8 cellular contexts compared by ENCODE assay signal in genomic region chr15:85794598-85795319, GRCh38. TPM values are rescaled to one million over a fixed set of nuclear protein-coding genes. Genes with fewer than 3 reads are reported as not detected.
A peak's percentile ranks its signal among the peaks of the same experiment; 100 is the strongest.
DNase-seq lines count a peak whose midpoint lies in the region; ATAC-seq and TF ChIP-seq lines count a peak whose summit lies in the region.

TSS of gene KLHL25 (minus strand) at chr15:85794925. CDS start at chr15:85769810, 25,115 bp downstream.

- TF ChIP-seq CTCF in fibroblast of pulmonary artery (IDR thresholded peaks at IDR 0.05; ENCODE audit: low read length, missing control alignments) = no peak

- H3K9me3 Mint-ChIP-seq in activated T-helper 2 cell treated with anti-CD3 and anti-CD28 coated beads, Interferon-gamma antibody, Interleukin-2, Interleukin-4, amounts not matched to agents 10 μg/mL and 5 μg/mL and 100 μg/mL, durations not matched to agents 14 hours and 24 hours and 36 hours = no peaks in the 10 kb centered on the region
- H3K9me3 Mint-ChIP-seq in natural killer cell treated with Interleukin-12 subunit alpha and Interleukin-12 subunit beta and Interleukin-15 and Interleukin-18, amount 100 ng/mL, for 72 hours = no peaks in the 10 kb centered on the region

- H3K27me3 Mint-ChIP-seq in activated T-helper 2 cell treated with anti-CD3 and anti-CD28 coated beads, Interferon-gamma antibody, Interleukin-2, Interleukin-4, amounts not matched to agents 10 μg/mL and 5 μg/mL and 100 μg/mL, durations not matched to agents 14 hours and 24 hours and 36 hours (ENCODE audit: low read depth) = no peaks in the 10 kb centered on the region
- H3K27me3 Mint-ChIP-seq in natural killer cell treated with Interleukin-12 subunit alpha and Interleukin-12 subunit beta and Interleukin-15 and Interleukin-18, amount 100 ng/mL, for 72 hours = peaks cover 9 to 11% of the 10 kb centered on the region in 2 donors

- H3K4me3 ChIP-seq in fibroblast of pulmonary artery (replicated peaks; ENCODE audit: low read depth, low read length) = peak within 1 kb of the TSS; percentile 70

- peak; percentile 97 to 99 for ATAC-seq in natural killer cell treated with Interleukin-12 subunit alpha and Interleukin-12 subunit beta and Interleukin-15 and Interleukin-18, amount 100 ng/mL, for 72 hours

- H3K27ac Mint-ChIP-seq in activated T-helper 2 cell treated with anti-CD3 and anti-CD28 coated beads, Interferon-gamma antibody, Interleukin-2, Interleukin-4, amounts not matched to agents 10 μg/mL and 5 μg/mL and 100 μg/mL, durations not matched to agents 14 hours and 24 hours and 36 hours = peak within 1 kb of the TSS; percentile 82
- H3K27ac Mint-ChIP-seq in natural killer cell treated with Interleukin-12 subunit alpha and Interleukin-12 subunit beta and Interleukin-15 and Interleukin-18, amount 100 ng/mL, for 72 hours = peak within 1 kb of the TSS; percentile 21 to 84

- intact Hi-C loops in activated T-helper 2 cell treated with anti-CD3 and anti-CD28 coated beads, Interferon-gamma antibody, Interleukin-2, Interleukin-4, amounts not matched to agents 10 μg/mL and 5 μg/mL and 100 μg/mL, durations not matched to agents 14 hours and 24 hours and 36 hours (cut with micrococcal nuclease) = loop anchor here (2.0 to 5.0 kb wide), 3 partner anchors 46 to 177 kb away; no protein-coding TSS in a partner anchor

- peak within 1 kb of the TSS; percentile 89 for H3K4me3 Mint-ChIP-seq in activated T-helper 2 cell treated with anti-CD3 and anti-CD28 coated beads, Interferon-gamma antibody, Interleukin-2, Interleukin-4, amounts not matched to agents 10 μg/mL and 5 μg/mL and 100 μg/mL, durations not matched to agents 14 hours and 24 hours and 36 hours (ENCODE audit: low read depth)
- H3K4me3 Mint-ChIP-seq in natural killer cell treated with Interleukin-12 subunit alpha and Interleukin-12 subunit beta and Interleukin-15 and Interleukin-18, amount 100 ng/mL, for 72 hours = peak within 1 kb of the TSS; percentile 92

- H3K4me1 Mint-ChIP-seq in activated T-helper 2 cell treated with anti-CD3 and anti-CD28 coated beads, Interferon-gamma antibody, Interleukin-2, Interleukin-4, amounts not matched to agents 10 μg/mL and 5 μg/mL and 100 μg/mL, durations not matched to agents 14 hours and 24 hours and 36 hours (ENCODE audit: low read depth) = peaks cover 23% of the 10 kb centered on the region
- H3K4me1 Mint-ChIP-seq in natural killer cell treated with Interleukin-12 subunit alpha and Interleukin-12 subunit beta and Interleukin-15 and Interleukin-18, amount 100 ng/mL, for 72 hours (ENCODE audit: low read depth in 2 of 2) = peaks cover 30 to 31% of the 10 kb centered on the region in 2 donors

- peaks cover 6% of the 10 kb centered on the region for H3K36me3 Mint-ChIP-seq in activated T-helper 2 cell treated with anti-CD3 and anti-CD28 coated beads, Interferon-gamma antibody, Interleukin-2, Interleukin-4, amounts not matched to agents 10 μg/mL and 5 μg/mL and 100 μg/mL, durations not matched to agents 14 hours and 24 hours and 36 hours (ENCODE audit: low read depth)
- no peaks in the 10 kb centered on the region for H3K36me3 Mint-ChIP-seq in natural killer cell treated with Interleukin-12 subunit alpha and Interleukin-12 subunit beta and Interleukin-15 and Interleukin-18, amount 100 ng/mL, for 72 hours

- DNase-seq in Daoy (ENCODE audit: low read depth) = peak; percentile 90
- DNase-seq in GOT3 (lab: John Stamatoyannopoulos, UW) = peak; percentile 77
- DNase-seq in LHCN-M2 (ENCODE audit: low read depth) = peak; percentile 93
- DNase-seq in RPMI7951 (ENCODE audit: low read depth) = peak; percentile 96
- DNase-seq in activated T-helper 2 cell treated with anti-CD3 and anti-CD28 coated beads, Interferon-gamma antibody, Interleukin-2, Interleukin-4, amounts not matched to agents 10 μg/mL and 5 μg/mL and 100 μg/mL, durations not matched to agents 14 hours and 24 hours and 36 hours (ENCODE audit: low spot score) = peak; percentile 92
- DNase-seq in fibroblast of pulmonary artery (ENCODE audit: low read depth) = peak; percentile 94
- DNase-seq in natural killer cell treated with Interleukin-12 subunit alpha and Interleukin-12 subunit beta and Interleukin-15 and Interleukin-18, amount 100 ng/mL, for 72 hours (ENCODE audit: low spot score) = peak; percentile 96
- peak; percentile 93 for DNase-seq in stimulated activated naive CD4-positive, alpha-beta T cell treated with Interleukin-2 at 50 U/mL for 16 hours (lab: John Stamatoyannopoulos, UW)

RNA-seq across cellular contexts. Expression of gene KLHL25, which starts in this region (rescaled TPM):
- 2.8 and 4.1 TPM in 2 replicates for total RNA-seq in Daoy (2014; rRNA removed; shearing (Covaris generic))
- total RNA-seq in LHCN-M2 (2014; rRNA removed) = 4.1 and 5.2 TPM in 2 replicates
- polyA plus RNA-seq in LHCN-M2 (2012) = 3.1 TPM
- 4.1 and 5.6 TPM in 2 replicates for total RNA-seq in RPMI7951 (2014; rRNA removed; shearing (Covaris generic))
- 8.5 and 9.0 TPM in 2 replicates for total RNA-seq in activated T-helper 2 cell treated with anti-CD3 and anti-CD28 coated beads, Interferon-gamma antibody, Interleukin-2, Interleukin-4, amounts not matched to agents 10 μg/mL and 5 μg/mL and 100 μg/mL, durations not matched to agents 14 hours and 24 hours and 36 hours
- total RNA-seq in natural killer cell treated with Interleukin-12 subunit alpha and Interleukin-12 subunit beta and Interleukin-15 and Interleukin-18, amount 100 ng/mL, for 72 hours = 1 to 10 TPM; 4.7 to 8.5 TPM

Comparison
In these comparisons a context has a peak if more than half of its experiments do, and no peak if none do; other contexts are left out.
1. Peak in every context shown above with its lines: DNase-seq, ATAC-seq and H3K4me3 ChIP-seq.